3 cellular contexts compared by ENCODE assay signal in the genomic region with DNA sequence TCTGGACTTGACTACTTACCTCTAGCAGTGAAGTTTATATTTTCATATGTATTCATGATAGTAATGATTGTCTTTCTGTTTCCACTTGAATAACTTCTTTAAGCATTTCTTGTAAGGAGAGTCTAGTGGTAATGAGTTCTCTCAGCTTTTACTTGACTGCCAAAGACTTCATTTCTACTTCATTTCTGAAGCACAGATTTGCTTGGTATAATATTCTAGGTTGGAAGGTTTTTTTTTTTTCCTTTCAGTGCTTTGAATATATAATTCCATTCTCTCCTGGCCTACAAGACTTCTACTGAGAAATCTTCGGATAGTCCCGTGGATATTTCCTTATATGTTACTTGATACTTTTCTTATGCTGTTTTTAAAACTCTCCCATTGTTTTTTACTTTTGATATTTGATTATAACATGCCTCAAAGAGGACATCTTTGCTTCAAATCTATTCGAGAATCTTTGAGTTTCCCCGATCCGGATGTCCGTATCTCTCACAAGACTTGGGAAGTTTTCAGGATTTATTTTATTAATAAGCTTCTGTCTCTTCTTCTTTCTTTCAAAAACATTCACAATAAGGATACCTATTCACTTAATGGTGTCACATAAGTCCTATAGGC.
"Had no signal": no experiment of that assay in that cellular context is flagged by ENCODE, and none has a peak within 500 bp of the region (broad histone marks: within the 10 kb centered on the region; RNA-seq: fewer than 3 reads in every experiment).

No MANE protein-coding gene starts in this region.

- H3K4me3 ChIP-seq: GM12878 had no signal

- ATAC-seq: GM12878 had no signal

- DNase-seq: GDM1, GF-D8 had no signal
